8 cellular contexts compared by ENCODE assay signal in genomic region chr6:15663057-15663638, GRCh38. TPM values are rescaled to one million over a fixed set of nuclear protein-coding genes. Genes with fewer than 3 reads are reported as not detected.
DNase-seq lines count a peak whose midpoint lies in the region; ATAC-seq and TF ChIP-seq lines count a peak whose summit lies in the region.

No MANE protein-coding gene starts in this region.

- H3K9me3 Mint-ChIP-seq in activated naive CD8-positive, alpha-beta T cell treated with anti-CD3 and anti-CD28 coated beads, Interleukin-2, amount 10 ng/mL, durations not matched to agents 7 days and 5 days: no peaks in the 10 kb centered on the region

- no peak for ATAC-seq in Right ventricle myocardium superior (ENCODE audit: poor library complexity)
- peak; percentile 76 for ATAC-seq in activated naive CD8-positive, alpha-beta T cell treated with anti-CD3 and anti-CD28 coated beads, Interleukin-2, amount 10 ng/mL, durations not matched to agents 7 days and 5 days (ENCODE audit: low read depth)
- ATAC-seq in GM21723 (IDR thresholded peaks at IDR 0.05; ENCODE audit: unreplicated experiment): no peak

- H3K36me3 ChIP-seq in right atrium auricular region (no peaks in the 10 kb centered on the region), smooth muscle cell (ENCODE audit: low read depth) (no peaks in the 10 kb centered on the region)

- H3K27me3 Mint-ChIP-seq in activated naive CD8-positive, alpha-beta T cell treated with anti-CD3 and anti-CD28 coated beads, Interleukin-2, amount 10 ng/mL, durations not matched to agents 7 days and 5 days: peaks cover 15% of the 10 kb centered on the region

- peak overlapping the region; percentile 77 for H3K4me3 Mint-ChIP-seq in activated naive CD8-positive, alpha-beta T cell treated with anti-CD3 and anti-CD28 coated beads, Interleukin-2, amount 10 ng/mL, durations not matched to agents 7 days and 5 days

- no peak for DNase-seq in right atrium auricular region (ENCODE audit: low spot score)
- no peak for DNase-seq in Right ventricle myocardium superior
- peak; percentile 75 for DNase-seq in M059J (ENCODE audit: low read depth)
- DNase-seq in activated naive CD8-positive, alpha-beta T cell treated with anti-CD3 and anti-CD28 coated beads, Interleukin-2, amount 10 ng/mL, durations not matched to agents 7 days and 5 days: no peak
- no peak for DNase-seq in smooth muscle cell (lab: John Stamatoyannopoulos, UW; ENCODE audit: unreplicated experiment)
- no peak for DNase-seq in stimulated activated naive CD4-positive, alpha-beta T cell treated with Interleukin-2 at 50 U/mL for 16 hours (lab: John Stamatoyannopoulos, UW)

- H3K9me3 ChIP-seq in right atrium auricular region (no peaks in the 10 kb centered on the region), iPS-18c (ENCODE audit: control insufficient read depth, insufficient read depth, low read length) (no peaks in the 10 kb centered on the region), smooth muscle cell (replicated peaks; ENCODE audit: low read depth) (no peaks in the 10 kb centered on the region)

- no peaks in the 10 kb centered on the region for H3F3A ChIP-seq in smooth muscle cell (ENCODE audit: low read depth)

- no peaks in the 10 kb centered on the region for H3K27me3 ChIP-seq in right atrium auricular region
- H3K27me3 ChIP-seq in smooth muscle cell (ENCODE audit: low read depth): no peaks in the 10 kb centered on the region

- H3K36me3 Mint-ChIP-seq in activated naive CD8-positive, alpha-beta T cell treated with anti-CD3 and anti-CD28 coated beads, Interleukin-2, amount 10 ng/mL, durations not matched to agents 7 days and 5 days: peaks cover 7% of the 10 kb centered on the region

- no peaks in the 10 kb centered on the region for H4K20me1 ChIP-seq in smooth muscle cell (ENCODE audit: low read depth)

- no peak for TF ChIP-seq CTCF in right atrium auricular region (IDR thresholded peaks at IDR 0.05)
- no peak for TF ChIP-seq CTCF in smooth muscle cell (IDR thresholded peaks at IDR 0.05; ENCODE audit: borderline replicate concordance, insufficient read depth, poor library complexity, severe bottlenecking)

- peak overlapping the region; percentile 97 for H2AFZ ChIP-seq in smooth muscle cell (ENCODE audit: low read depth)

- intact Hi-C loops in Right ventricle myocardium superior (cut with DNase I): no loop called here

- H3K27ac ChIP-seq in right atrium auricular region (peak overlapping the region; percentile 85 to 92), smooth muscle cell (ENCODE audit: low read depth) (no peak overlapping the region)

- H3K9ac ChIP-seq in smooth muscle cell (ENCODE audit: low read depth): no peak overlapping the region

- peak overlapping the region; percentile 78 for H3K27ac Mint-ChIP-seq in activated naive CD8-positive, alpha-beta T cell treated with anti-CD3 and anti-CD28 coated beads, Interleukin-2, amount 10 ng/mL, durations not matched to agents 7 days and 5 days

- 21% methylated on average over 25 of the region's 25 CpGs for WGBS in smooth muscle cell (ENCODE audit: low lambda C conversion rate)

- H3K4me3 ChIP-seq in right atrium auricular region (peak overlapping the region; percentile 89 to 93), iPS-18c (ENCODE audit: insufficient read depth, low read depth, low read length) (peak overlapping the region; percentile 78; the same call in 1 of the 2 replicates), smooth muscle cell (peak overlapping the region; percentile 86)

- H3K4me2 ChIP-seq in smooth muscle cell: peak overlapping the region; percentile 97

- no peaks in the 10 kb centered on the region for H3K79me2 ChIP-seq in smooth muscle cell (ENCODE audit: low read depth)

- H3K4me1 Mint-ChIP-seq in activated naive CD8-positive, alpha-beta T cell treated with anti-CD3 and anti-CD28 coated beads, Interleukin-2, amount 10 ng/mL, durations not matched to agents 7 days and 5 days: peaks cover 13% of the 10 kb centered on the region

- POLR2A ChIA-PET in activated naive CD8-positive, alpha-beta T cell treated with anti-CD3 and anti-CD28 coated beads, Interleukin-2, amount 10 ng/mL, durations not matched to agents 7 days and 5 days (lab: Charles Lee): no interaction called here

- H3K4me1 ChIP-seq in right atrium auricular region (peaks cover 0 to 8% of the 10 kb centered on the region in 2 donors), smooth muscle cell (ENCODE audit: low read depth) (peaks cover 15% of the 10 kb centered on the region)

RNA-seq across cellular contexts. Expression of gene DTNBP1, which starts 0.3 kb away (rescaled TPM):
- 10 to 100 TPM in 1 of 2 donors, 1 to 10 TPM in 1; 6.3 to 25.0 TPM for total RNA-seq in right atrium auricular region
- total RNA-seq in Right ventricle myocardium superior: 20.8 TPM
- total RNA-seq in M059J (2014; rRNA removed; shearing (Covaris generic)): 18.8 and 23.7 TPM in 2 replicates
- total RNA-seq in activated naive CD8-positive, alpha-beta T cell treated with anti-CD3 and anti-CD28 coated beads, Interleukin-2, amount 10 ng/mL, durations not matched to agents 7 days and 5 days: 10 to 100 TPM; 18.3 to 19.3 TPM
- total RNA-seq in smooth muscle cell: 13.9 and 24.2 TPM in 2 replicates
- polyA plus RNA-seq in smooth muscle cell: 11.9 and 14.6 TPM in 2 replicates
